ENCODE assay signal across 25 cellular contexts in the genomic region with DNA sequence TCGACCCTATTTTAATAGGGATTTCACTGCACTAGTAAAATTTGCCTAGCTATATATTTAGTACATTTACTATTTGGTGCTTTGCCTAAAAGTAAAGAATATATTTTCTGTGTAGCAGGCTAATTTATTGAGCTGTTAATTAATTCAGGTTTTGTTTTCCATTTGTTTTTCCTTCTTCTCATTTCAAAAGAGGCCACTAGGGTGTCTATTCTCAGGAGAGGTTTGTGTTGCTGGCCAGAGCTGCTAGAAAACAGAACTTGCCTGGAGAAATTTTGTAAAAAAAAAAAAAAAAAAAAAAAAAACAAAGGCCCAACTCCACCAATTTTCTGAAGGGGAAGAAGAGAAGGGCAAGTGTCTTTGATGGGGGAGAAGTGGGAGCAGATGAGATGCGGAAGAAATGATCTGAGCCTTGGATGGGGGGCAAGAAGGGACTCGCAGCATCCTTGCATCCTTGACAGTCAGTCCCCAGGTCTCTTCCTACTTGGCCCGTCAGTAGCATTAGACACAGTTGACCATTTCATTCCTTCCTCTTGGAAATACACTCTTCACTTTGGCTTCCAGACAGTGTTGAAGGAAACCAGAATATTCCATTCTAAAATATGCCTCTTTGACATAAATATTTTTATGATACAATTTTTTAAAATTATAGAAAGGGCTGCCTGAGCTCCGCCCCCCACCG.
"Had no signal": no experiment of that assay in that cellular context is flagged by ENCODE, and none has a peak within 500 bp of the region (broad histone marks: within the 10 kb centered on the region; RNA-seq: fewer than 3 reads in every experiment).

No MANE protein-coding gene starts in this region.

- H3K4me1 ChIP-seq: esophagus squamous epithelium, heart right ventricle, sigmoid colon had no signal

- H3K4me3 ChIP-seq: esophagus squamous epithelium, heart right ventricle, mucosa of descending colon, sigmoid colon, tibial artery had no signal

- H3K36me3 ChIP-seq: esophagus squamous epithelium, heart right ventricle, neutrophil, sigmoid colon, tibial artery had no signal

- ATAC-seq: activated CD8-positive, alpha-beta memory T cell treated with anti-CD3 and anti-CD28 coated beads, Interleukin-2, amount 10 ng/mL, durations not matched to agents 7 days and 5 days; activated CD8-positive, alpha-beta T cell treated with anti-CD3 and anti-CD28 coated beads, Interleukin-2, amount 10 ng/mL, durations not matched to agents 7 days and 5 days; activated naive CD8-positive, alpha-beta T cell treated with anti-CD3 and anti-CD28 coated beads, Interleukin-2, amount 50 U/mL, for 24 hours; heart right ventricle; left cardiac atrium; left ventricle myocardium superior; mucosa of descending colon; natural killer cell treated with Interleukin-12 subunit alpha and Interleukin-12 subunit beta and Interleukin-15 and Interleukin-18, amount 100 ng/mL, for 72 hours; stimulated activated effector memory CD8-positive, alpha-beta T cell treated with anti-CD3 and anti-CD28 coated beads, Interleukin-12 subunit alpha, Interleukin-12 subunit beta, amount 100 ng/mL, for 72 hours; stimulated activated naive CD8-positive, alpha-beta T cell treated with anti-CD3 and anti-CD28 coated beads, Interleukin-15, amount 100 ng/mL, for 72 hours; T-helper 17 cell had no signal

- H3K4me1 Mint-ChIP-seq: activated CD8-positive, alpha-beta memory T cell treated with anti-CD3 and anti-CD28 coated beads, Interleukin-2, amount 10 ng/mL, durations not matched to agents 7 days and 5 days; activated naive CD4-positive, alpha-beta T cell treated with anti-CD3 and anti-CD28 coated beads, Interleukin-2, amount 50 U/mL, for 24 hours; activated naive CD8-positive, alpha-beta T cell treated with anti-CD3 and anti-CD28 coated beads, Interleukin-2, amount 50 U/mL, for 24 hours; central memory CD8-positive, alpha-beta T cell; stimulated activated effector memory CD8-positive, alpha-beta T cell treated with anti-CD3 and anti-CD28 coated beads, Interleukin-12 subunit alpha, Interleukin-12 subunit beta, amount 100 ng/mL, for 72 hours; stimulated activated naive CD8-positive, alpha-beta T cell treated with anti-CD3 and anti-CD28 coated beads, Interleukin-15, amount 100 ng/mL, for 72 hours; T-helper 17 cell had no signal

- H3K9me3 Mint-ChIP-seq: activated naive CD4-positive, alpha-beta T cell treated with anti-CD3 and anti-CD28 coated beads, Interleukin-2, amount 50 U/mL, for 24 hours; activated naive CD8-positive, alpha-beta T cell treated with anti-CD3 and anti-CD28 coated beads, Interleukin-2, amount 50 U/mL, for 24 hours; activated T-helper 2 cell treated with anti-CD3 and anti-CD28 coated beads, Interferon-gamma antibody, Interleukin-2, Interleukin-4, amounts not matched to agents 10 μg/mL and 5 μg/mL and 100 μg/mL, durations not matched to agents 14 hours and 24 hours and 36 hours; central memory CD8-positive, alpha-beta T cell; natural killer cell treated with Interleukin-12 subunit alpha and Interleukin-12 subunit beta and Interleukin-15 and Interleukin-18, amount 100 ng/mL, for 72 hours; stimulated activated naive CD8-positive, alpha-beta T cell treated with anti-CD3 and anti-CD28 coated beads, Interleukin-15, amount 100 ng/mL, for 72 hours had no signal

- H3K27ac ChIP-seq: epithelial cell of prostate, esophagus squamous epithelium, heart right ventricle, neutrophil, sigmoid colon, tibial artery had no signal

- H3K27me3 ChIP-seq: esophagus squamous epithelium, neutrophil, sigmoid colon, tibial artery had no signal

- H3K4me3 Mint-ChIP-seq: activated CD8-positive, alpha-beta memory T cell treated with anti-CD3 and anti-CD28 coated beads, Interleukin-2, amount 10 ng/mL, durations not matched to agents 7 days and 5 days; activated CD8-positive, alpha-beta T cell treated with anti-CD3 and anti-CD28 coated beads, Interleukin-2, amount 10 ng/mL, durations not matched to agents 7 days and 5 days; activated naive CD4-positive, alpha-beta T cell treated with anti-CD3 and anti-CD28 coated beads, Interleukin-2, amount 50 U/mL, for 24 hours; activated naive CD8-positive, alpha-beta T cell treated with anti-CD3 and anti-CD28 coated beads, Interleukin-2, amount 50 U/mL, for 24 hours; central memory CD8-positive, alpha-beta T cell; natural killer cell treated with Interleukin-12 subunit alpha and Interleukin-12 subunit beta and Interleukin-15 and Interleukin-18, amount 100 ng/mL, for 72 hours; stimulated activated effector memory CD8-positive, alpha-beta T cell treated with anti-CD3 and anti-CD28 coated beads, Interleukin-12 subunit alpha, Interleukin-12 subunit beta, amount 100 ng/mL, for 72 hours; stimulated activated naive CD8-positive, alpha-beta T cell treated with anti-CD3 and anti-CD28 coated beads, Interleukin-15, amount 100 ng/mL, for 72 hours; T-helper 17 cell had no signal

- H3K27ac Mint-ChIP-seq: activated CD8-positive, alpha-beta memory T cell treated with anti-CD3 and anti-CD28 coated beads, Interleukin-2, amount 10 ng/mL, durations not matched to agents 7 days and 5 days; activated CD8-positive, alpha-beta T cell treated with anti-CD3 and anti-CD28 coated beads, Interleukin-2, amount 10 ng/mL, durations not matched to agents 7 days and 5 days; activated naive CD4-positive, alpha-beta T cell treated with anti-CD3 and anti-CD28 coated beads, Interleukin-2, amount 50 U/mL, for 24 hours; activated naive CD8-positive, alpha-beta T cell treated with anti-CD3 and anti-CD28 coated beads, Interleukin-2, amount 50 U/mL, for 24 hours; activated T-helper 2 cell treated with anti-CD3 and anti-CD28 coated beads, Interferon-gamma antibody, Interleukin-2, Interleukin-4, amounts not matched to agents 10 μg/mL and 5 μg/mL and 100 μg/mL, durations not matched to agents 14 hours and 24 hours and 36 hours; natural killer cell treated with Interleukin-12 subunit alpha and Interleukin-12 subunit beta and Interleukin-15 and Interleukin-18, amount 100 ng/mL, for 72 hours; stimulated activated effector memory CD8-positive, alpha-beta T cell treated with anti-CD3 and anti-CD28 coated beads, Interleukin-12 subunit alpha, Interleukin-12 subunit beta, amount 100 ng/mL, for 72 hours; stimulated activated naive CD8-positive, alpha-beta T cell treated with anti-CD3 and anti-CD28 coated beads, Interleukin-15, amount 100 ng/mL, for 72 hours; T-helper 17 cell had no signal

- H3K36me3 Mint-ChIP-seq: activated CD8-positive, alpha-beta memory T cell treated with anti-CD3 and anti-CD28 coated beads, Interleukin-2, amount 10 ng/mL, durations not matched to agents 7 days and 5 days; activated naive CD4-positive, alpha-beta T cell treated with anti-CD3 and anti-CD28 coated beads, Interleukin-2, amount 50 U/mL, for 24 hours; natural killer cell treated with Interleukin-12 subunit alpha and Interleukin-12 subunit beta and Interleukin-15 and Interleukin-18, amount 100 ng/mL, for 72 hours; stimulated activated effector memory CD8-positive, alpha-beta T cell treated with anti-CD3 and anti-CD28 coated beads, Interleukin-12 subunit alpha, Interleukin-12 subunit beta, amount 100 ng/mL, for 72 hours had no signal

- H3K9me3 ChIP-seq: esophagus squamous epithelium, heart right ventricle, mucosa of descending colon, neutrophil, sigmoid colon, tibial artery had no signal

- DNase-seq: activated CD8-positive, alpha-beta memory T cell treated with anti-CD3 and anti-CD28 coated beads, Interleukin-2, amount 10 ng/mL, durations not matched to agents 7 days and 5 days; activated CD8-positive, alpha-beta T cell treated with anti-CD3 and anti-CD28 coated beads, Interleukin-2, amount 10 ng/mL, durations not matched to agents 7 days and 5 days; activated naive CD8-positive, alpha-beta T cell treated with anti-CD3 and anti-CD28 coated beads, Interleukin-2, amount 50 U/mL, for 24 hours; activated T-cell treated with anti-CD3 and anti-CD28 coated beads, Interleukin-2, amount 50 U/mL, for 48 hours; dermis blood vessel endothelial cell; effector CD4-positive, alpha-beta T cell; esophagus squamous epithelium; heart right ventricle; left cardiac atrium; left ventricle myocardium superior; mucosa of descending colon; retina; sigmoid colon; small intestine; stimulated activated CD4-positive, alpha-beta T cell treated with anti-CD3 and anti-CD28 coated beads, Interleukin-4, amount 100 ng/mL, for 24 hours; stimulated activated naive CD8-positive, alpha-beta T cell treated with anti-CD3 and anti-CD28 coated beads, Interleukin-15, amount 100 ng/mL, for 72 hours; T-helper 17 cell; tibial artery had no signal

- H3K27me3 Mint-ChIP-seq: activated naive CD8-positive, alpha-beta T cell treated with anti-CD3 and anti-CD28 coated beads, Interleukin-2, amount 50 U/mL, for 24 hours; central memory CD8-positive, alpha-beta T cell; stimulated activated naive CD8-positive, alpha-beta T cell treated with anti-CD3 and anti-CD28 coated beads, Interleukin-15, amount 100 ng/mL, for 72 hours had no signal
